ENCODE assay signal across 8 cellular contexts in genomic region chr1:154272999-154273563, GRCh38. TPM values are rescaled to one million over a fixed set of nuclear protein-coding genes. Genes with fewer than 3 reads are reported as not detected.
DNase-seq lines count a peak whose midpoint lies in the region; ATAC-seq and TF ChIP-seq lines count a peak whose summit lies in the region.

No MANE protein-coding gene starts in this region.

- peak overlapping the region; percentile 95 to 100 (median 98) for H3K27ac Mint-ChIP-seq in naive B cell

- ATAC-seq in naive B cell (ENCODE audit: low read depth in 2 of 2) (no peak), GM19455 (IDR thresholded peaks at IDR 0.05; ENCODE audit: unreplicated experiment) (no peak), HG03342 (IDR thresholded peaks at IDR 0.05; ENCODE audit: unreplicated experiment) (no peak)

- no peaks in the 10 kb centered on the region for H4K20me1 ChIP-seq in KMS-11 (ENCODE audit: insufficient read depth)

- H3K27ac ChIP-seq in KMS-11 (peak overlapping the region; percentile 63), coronary artery (peak overlapping the region; percentile 80 to 92)

- H3K36me3 ChIP-seq in KMS-11 (ENCODE audit: insufficient read depth) = peaks cover 17% of the 10 kb centered on the region; the same call in 1 of the 2 replicates

- no peak for DNase-seq in AG09309 (ENCODE audit: low read depth)
- no peak for DNase-seq in coronary artery (ENCODE audit: low spot score)
- no peak for DNase-seq in naive B cell
- DNase-seq in DMS 273 treated with DMSO at 0.1 percent for 48 hours (lab: John Stamatoyannopoulos, UW) = no peak
- DNase-seq in COLO668 (lab: John Stamatoyannopoulos, UW; ENCODE audit: unreplicated experiment) = no peak

- H3K4me3 ChIP-seq in AG09309 (ENCODE audit: control insufficient read depth, low read depth, low read length) = peak overlapping the region; percentile 90
- H3K4me3 ChIP-seq in KMS-11 (IDR thresholded peaks at IDR 0.05; ENCODE audit: insufficient read depth, low read depth, low read length) = peak overlapping the region; percentile 99
- peak overlapping the region; percentile 83 for H3K4me3 ChIP-seq in coronary artery

- peak overlapping the region; percentile 87 for H3K4me2 ChIP-seq in KMS-11

- H3K4me1 Mint-ChIP-seq in naive B cell = peaks cover 18 to 40% (median 34%) of the 10 kb centered on the region in 3 donors

- peak overlapping the region; percentile 77 for H2AFZ ChIP-seq in KMS-11 (ENCODE audit: low read depth)

- H3K4me1 ChIP-seq in KMS-11 (ENCODE audit: low read depth, poor library complexity, severe bottlenecking) = peaks cover 41% of the 10 kb centered on the region

- H3K36me3 Mint-ChIP-seq in naive B cell = peaks cover 10 to 22% of the 10 kb centered on the region in 2 donors

- no peaks in the 10 kb centered on the region for H3K27me3 Mint-ChIP-seq in naive B cell

- peaks cover 18% of the 10 kb centered on the region for H3K79me2 ChIP-seq in KMS-11 (ENCODE audit: insufficient read depth, low read depth)

- peak overlapping the region; percentile 83 for H3K9ac ChIP-seq in KMS-11

- peak overlapping the region; percentile 96 to 99 (median 98) for H3K4me3 Mint-ChIP-seq in naive B cell

- no peak for TF ChIP-seq CTCF in AG09309 (IDR thresholded peaks at IDR 0.05; ENCODE audit: control insufficient read depth, insufficient read depth, low read depth, low read length, missing control alignments)
- no peak for TF ChIP-seq CTCF in KMS-11 (conservative IDR thresholded peaks at IDR 0.05; ENCODE audit: low read depth, low read length)
- no peak for TF ChIP-seq CTCF in coronary artery (IDR thresholded peaks at IDR 0.05)

- H3K27me3 ChIP-seq in KMS-11 (ENCODE audit: insufficient read depth, low read depth) = no peaks in the 10 kb centered on the region

- H3K9me3 Mint-ChIP-seq in naive B cell = no peaks in the 10 kb centered on the region

RNA-seq across cellular contexts. Expression of gene HAX1, which starts 0.7 kb away (rescaled TPM):
- polyA plus RNA-seq in naive B cell (ENCODE audit: low read depth in 6 of 6) = 100 to 1,000 TPM; 117 to 161 (median 145) TPM

RNA-seq across cellular contexts. Expression of gene AQP10, which starts 47.8 kb away (rescaled TPM):
- polyA plus RNA-seq in naive B cell (ENCODE audit: low read depth in 6 of 6) = under 1 TPM in 2 of 6 donors, not detected in 4; 0.13 to 0.56 TPM

RNA-seq across cellular contexts. Expression of gene ATP8B2, which starts 52.2 kb away (rescaled TPM):
- polyA plus RNA-seq in naive B cell (ENCODE audit: low read depth in 6 of 6) = 10 to 100 TPM in 1 of 6 donors, 1 to 10 TPM in 5; 5.0 to 11.7 (median 7.7) TPM

RNA-seq across cellular contexts. Expression of gene UBAP2L, which starts 52.3 kb away (rescaled TPM):
- 10 to 100 TPM; 23.7 to 81.6 (median 47.4) TPM for polyA plus RNA-seq in naive B cell (ENCODE audit: low read depth in 6 of 6)
